ENCODE assay signal across 24 cellular contexts in the genomic region with DNA sequence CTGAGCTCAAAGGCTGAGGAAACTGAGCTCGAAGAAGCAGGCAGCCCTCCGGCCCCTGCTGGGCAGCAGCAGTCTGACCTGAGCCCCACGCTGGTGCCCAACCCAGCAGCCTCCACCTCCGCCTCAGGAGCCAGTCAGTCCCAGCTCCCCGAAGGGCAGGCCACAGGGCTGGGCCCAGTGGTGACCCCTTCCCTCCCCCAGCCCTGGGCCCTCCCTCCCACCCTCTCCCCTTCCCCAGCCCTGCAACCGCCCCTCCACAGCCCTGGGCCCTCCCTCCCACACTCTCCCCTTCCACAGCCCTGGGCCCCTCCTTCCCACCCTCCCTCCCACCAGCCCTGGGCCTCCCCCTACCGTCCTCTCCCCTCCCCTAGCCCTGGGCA.
DNase-seq lines count a peak whose midpoint lies in the region; ATAC-seq, FAIRE-seq and TF ChIP-seq lines count a peak whose summit lies in the region.
"Had no signal": no experiment of that assay in that cellular context is flagged by ENCODE, and none has a peak within 500 bp of the region (broad histone marks: within the 10 kb centered on the region; RNA-seq: fewer than 3 reads in every experiment).

No MANE protein-coding gene starts in this region.

- WGBS in H1 (ENCODE audit: extremely low coverage in 1 of 2, insufficient coverage in 1 of 2, insufficient read length in 1 of 2, insufficient replicate concordance in 2 of 2, low coverage in 1 of 2, low lambda C conversion rate in 2 of 2, missing lambda C conversion rate in 1 of 2), 2 experiments = 63% methylated on average over 4 of the region's 7 CpGs; no CpG with 5 or more reads in 1 of the 2 experiments
- WGBS in neuronal stem cell (ENCODE audit: extremely low coverage in 2 of 2, insufficient read length in 2 of 2, insufficient replicate concordance in 1 of 2), 2 donors = no CpG with 5 or more reads among the region's 7 CpGs

- H2AK5ac ChIP-seq in H1 (ENCODE audit: low read depth, low read length) = no peak overlapping the region
- H2AK5ac ChIP-seq in neuronal stem cell (ENCODE audit: low read depth, low read length) = no peak overlapping the region

- H3K14ac ChIP-seq in H1 (ENCODE audit: insufficient read length) (peak overlapping the region; percentile 80), neuronal stem cell (ENCODE audit: low read length) (peak overlapping the region; percentile 71)

- H3K4me2 ChIP-seq in H1 (ENCODE audit: insufficient read depth in 1 of 2, low read depth in 2 of 2, low read length in 2 of 2) = peak overlapping the region in 1 of 2 experiments; percentile 46; a peak in 1 of 4 replicates
- no peak overlapping the region for H3K4me2 ChIP-seq in neuronal stem cell (ENCODE audit: insufficient read depth, low read length, poor library complexity, severe bottlenecking)
- H3K4me2 ChIP-seq: BLaER1, SK-N-SH had no signal

- H2BK120ac ChIP-seq in H1 (replicated peaks; ENCODE audit: low read depth, low read length) (no peak overlapping the region), neuronal stem cell (ENCODE audit: low read depth, low read length) (no peak overlapping the region)

- CTCF ChIA-PET in H1 (lab: Charles Lee; ENCODE audit: partially characterized antibody) = interaction anchor here (1.3 kb wide), 1 partner anchor 12 kb away, joined by 5 read pairs; no protein-coding TSS in a partner anchor

- no peak overlapping the region for H3K23ac ChIP-seq in H1 (ENCODE audit: insufficient read length)
- H3K23ac ChIP-seq in neuronal stem cell (ENCODE audit: low read depth, low read length, poor library complexity) = no peak overlapping the region

- peak; percentile 20 for ATAC-seq in stimulated activated naive CD8-positive, alpha-beta T cell treated with anti-CD3 and anti-CD28 coated beads, Interleukin-15, amount 100 ng/mL, for 72 hours
- no peak for ATAC-seq in stimulated activated naive CD8-positive, alpha-beta T cell treated with anti-CD3 and anti-CD28 coated beads, Interleukin-15, Interleukin-2, amounts not matched to agents 100 U/mL and 50 U/mL, for 24 hours
- ATAC-seq in HG03378 (IDR thresholded peaks at IDR 0.05; ENCODE audit: unreplicated experiment) = no peak
- ATAC-seq: GM12878, HCT116 had no signal

- peak overlapping the region; percentile 75 for H4K91ac ChIP-seq in H1 (replicated peaks; ENCODE audit: insufficient read length, low read length)
- no peak overlapping the region for H4K91ac ChIP-seq in neuronal stem cell (ENCODE audit: low read depth, low read length, poor library complexity)

- H2AFZ ChIP-seq in H1 (ENCODE audit: low read length) (no peak overlapping the region), neuronal stem cell (ENCODE audit: low read length) (no peak overlapping the region)
- H2AFZ ChIP-seq: GM23248 had no signal

- peak overlapping the region; percentile 81; the same call in 1 of the 2 replicates for H2BK5ac ChIP-seq in H1 (ENCODE audit: low read depth, low read length)
- no peak overlapping the region for H2BK5ac ChIP-seq in neuronal stem cell (ENCODE audit: low read length)

- H4K5ac ChIP-seq in H1 (ENCODE audit: insufficient read length, low read depth, low read length) = peak overlapping the region; percentile 44

- 0 out of 2 replicates have a peak overlapping the region, but pooled peaks have one; percentile 90 for H2BK20ac ChIP-seq in H1 (ENCODE audit: low read length)

- H3K56ac ChIP-seq in H1 (replicated peaks; ENCODE audit: insufficient read length, low read depth, low read length) = no peak overlapping the region

- no peak for TF ChIP-seq POLR2A in H1 (IDR thresholded peaks at IDR 0.05; ENCODE audit: control extremely low read depth in 1 of 2, low read depth in 2 of 2, low read length in 2 of 2)

- H3K9ac ChIP-seq in H1 (replicated peaks in 1 of 4; ENCODE audit: extremely low read depth in 1 of 4, low read depth in 3 of 4, low read length in 3 of 4) (no peak overlapping the region), neuronal stem cell (ENCODE audit: low read depth, low read length, poor library complexity) (no peak overlapping the region)
- H3K9ac ChIP-seq: BLaER1, GM23248, SK-N-SH had no signal

- no peak for TF ChIP-seq CTCF in H1 (IDR thresholded peaks at IDR 0.05; ENCODE audit: control extremely low read depth in 1 of 3, insufficient read depth in 1 of 3, low read depth in 1 of 3, low read length in 3 of 3)

- H3K27ac Mint-ChIP-seq in stimulated activated naive CD8-positive, alpha-beta T cell treated with anti-CD3 and anti-CD28 coated beads, Interleukin-15, amount 100 ng/mL, for 72 hours = no peak overlapping the region
- H3K27ac Mint-ChIP-seq: CD4-positive, alpha-beta memory T cell had no signal

- no peaks in the 10 kb centered on the region for H3K9me3 Mint-ChIP-seq in stimulated activated naive CD8-positive, alpha-beta T cell treated with anti-CD3 and anti-CD28 coated beads, Interleukin-15, amount 100 ng/mL, for 72 hours

- peaks cover 35% of the 10 kb centered on the region for H3K27me3 Mint-ChIP-seq in stimulated activated naive CD8-positive, alpha-beta T cell treated with anti-CD3 and anti-CD28 coated beads, Interleukin-15, amount 100 ng/mL, for 72 hours

- H4K8ac ChIP-seq in H1 (ENCODE audit: extremely low read depth, insufficient read depth, low read length) = peak overlapping the region; percentile 79; the same call in 1 of the 2 replicates
- H4K8ac ChIP-seq in neuronal stem cell (ENCODE audit: low read depth, low read length) = no peak overlapping the region

- H3K27ac ChIP-seq in H1 (ENCODE audit: low read depth, low read length) (no peak overlapping the region), neuronal stem cell (replicated peaks; ENCODE audit: low read length) (no peak overlapping the region)
- H3K27ac ChIP-seq: BLaER1, GM23248 had no signal

- no peak for DNase-seq in stimulated activated naive CD8-positive, alpha-beta T cell treated with anti-CD3 and anti-CD28 coated beads, Interleukin-15, amount 100 ng/mL, for 72 hours
- no peak for DNase-seq in stimulated activated naive CD8-positive, alpha-beta T cell treated with anti-CD3 and anti-CD28 coated beads, Interleukin-15, Interleukin-2, amounts not matched to agents 100 U/mL and 50 U/mL, for 24 hours
- DNase-seq in H1 (ENCODE audit: low read depth in 1 of 2, low spot score in 2 of 2) (peak in 1 of 2 experiments; percentile 48), neuronal stem cell (ENCODE audit: low spot score) (no peak), activated T-cell treated with anti-CD3 and anti-CD28 coated beads for 4 hours (no peak), GDM1 (lab: John Stamatoyannopoulos, UW) (no peak)
- DNase-seq: CD4-positive, alpha-beta memory T cell; DMS 273 treated with DMSO at 0.1 percent for 48 hours; DMS79 treated with DMSO at 0.1 percent for 48 hours; GM23248; Kasumi-1; NCI-H1417; NCI-H1694 treated with DMSO at 0.1 percent for 48 hours; NCI-H2081 treated with DMSO at 0.1 percent for 48 hours; NCI-H2171 treated with DMSO at 0.1 percent for 48 hours; NCI-H524 treated with DMSO at 0.1 percent for 48 hours; NCI-H82; SIG-M5; SK-N-SH had no signal

- no peaks in the 10 kb centered on the region for H3K36me3 ChIP-seq in H1 (ENCODE audit: control insufficient read depth in 2 of 4, insufficient read depth in 4 of 4, low read length in 3 of 4)
- H3K36me3 ChIP-seq in neuronal stem cell (replicated peaks in 1 of 2; ENCODE audit: control insufficient read depth in 2 of 2, insufficient read depth in 2 of 2, low read length in 2 of 2) = no peaks in the 10 kb centered on the region
- H3K36me3 ChIP-seq: BLaER1 had no signal

- H3K79me2 ChIP-seq in H1 (ENCODE audit: control insufficient read depth in 1 of 2, insufficient read depth in 2 of 2, low read length in 2 of 2) = no peaks in the 10 kb centered on the region

- H3K4ac ChIP-seq in H1 (replicated peaks; ENCODE audit: insufficient read length, low read depth, low read length) = no peak overlapping the region
- no peak overlapping the region for H3K4ac ChIP-seq in neuronal stem cell (ENCODE audit: low read length)

- H2BK15ac ChIP-seq in H1 (ENCODE audit: low read length) (no peak overlapping the region), neuronal stem cell (ENCODE audit: low read length) (no peak overlapping the region)

- no peak overlapping the region for H3K4me3 ChIP-seq in H1 (ENCODE audit: extremely low read depth in 1 of 4, insufficient read depth in 2 of 4, low read depth in 3 of 4, low read length in 4 of 4)
- H3K4me3 ChIP-seq in neuronal stem cell (ENCODE audit: low read length in 2 of 2) = peak overlapping the region in 1 of 2 donors; percentile 60
- H3K4me3 ChIP-seq: BLaER1, GM12878, GM23248 had no signal

- FAIRE-seq in H1 (lab: Jason Lieb, UNC) = no peak
- FAIRE-seq: GM12878 had no signal

- peak overlapping the region; percentile 62 for H3K18ac ChIP-seq in H1 (ENCODE audit: extremely low read depth, low read length)
- H3K18ac ChIP-seq in neuronal stem cell (ENCODE audit: low read length) = peak overlapping the region; percentile 83

- H3K4me1 ChIP-seq in H1 (replicated peaks in 1 of 4; ENCODE audit: control insufficient read depth in 3 of 4, insufficient read depth in 4 of 4, low read length in 3 of 4) (peaks cover 5 to 33% (median 15%) of the 10 kb centered on the region in 4 experiments), neuronal stem cell (ENCODE audit: control insufficient read depth in 2 of 2, insufficient read depth in 1 of 2, low read depth in 1 of 2, low read length in 2 of 2) (peaks cover 6 to 8% of the 10 kb centered on the region in 2 donors)
- H3K4me1 ChIP-seq: BLaER1 had no signal

- H2BK12ac ChIP-seq in H1 (ENCODE audit: low read depth, low read length) (peak overlapping the region; percentile 1; the same call in 1 of the 2 replicates), neuronal stem cell (ENCODE audit: low read length) (no peak overlapping the region)

- no peaks in the 10 kb centered on the region for H3K4me1 Mint-ChIP-seq in stimulated activated naive CD8-positive, alpha-beta T cell treated with anti-CD3 and anti-CD28 coated beads, Interleukin-15, amount 100 ng/mL, for 72 hours
- H3K4me1 Mint-ChIP-seq: CD4-positive, alpha-beta memory T cell had no signal

- H3K4me3 Mint-ChIP-seq in stimulated activated naive CD8-positive, alpha-beta T cell treated with anti-CD3 and anti-CD28 coated beads, Interleukin-15, amount 100 ng/mL, for 72 hours = no peak overlapping the region
- H3K4me3 Mint-ChIP-seq: CD4-positive, alpha-beta memory T cell had no signal

- H3K79me1 ChIP-seq in H1 (ENCODE audit: low read depth, low read length) (no peaks in the 10 kb centered on the region; the same call in 1 of the 2 replicates), neuronal stem cell (ENCODE audit: low read depth, low read length) (no peaks in the 10 kb centered on the region)

- no peaks in the 10 kb centered on the region for H3K9me3 ChIP-seq in H1 (ENCODE audit: insufficient read depth in 2 of 2, low read depth in 1 of 2, low read length in 1 of 2)
- no peaks in the 10 kb centered on the region for H3K9me3 ChIP-seq in neuronal stem cell (replicated peaks in 1 of 2; ENCODE audit: control insufficient read depth in 2 of 2, insufficient read depth in 1 of 2, low read depth in 1 of 2, low read length in 2 of 2)
- H3K9me3 ChIP-seq: BLaER1, Caco-2, SK-N-SH had no signal

- H3K27me3 ChIP-seq in H1 (replicated peaks in 1 of 4; ENCODE audit: control insufficient read depth in 3 of 4, extremely low read depth in 1 of 4, insufficient read depth in 3 of 4, low read length in 3 of 4) (no peaks in the 10 kb centered on the region; a peak in 1 of 7 replicates), neuronal stem cell (ENCODE audit: control insufficient read depth in 3 of 3, insufficient read depth in 3 of 3, low read depth in 1 of 3, low read length in 3 of 3) (no peaks in the 10 kb centered on the region)
- H3K27me3 ChIP-seq: BLaER1 had no signal

- TF ChIP-seq EP300 in H1 (IDR thresholded peaks at IDR 0.05; ENCODE audit: borderline replicate concordance in 1 of 2, low read depth in 2 of 2, low read length in 2 of 2) = no peak

- peaks cover 2% of the 10 kb centered on the region in 2 experiments for H4K20me1 ChIP-seq in H1 (replicated peaks in 1 of 2; ENCODE audit: control insufficient read depth in 1 of 2, insufficient read depth in 2 of 2, low read length in 2 of 2)
- H4K20me1 ChIP-seq: BLaER1 had no signal

- H3K23me2 ChIP-seq in H1 (ENCODE audit: low read depth, low read length) = no peaks in the 10 kb centered on the region

- POLR2A ChIA-PET in H1 (lab: Charles Lee; ENCODE audit: partially characterized antibody) = interaction anchor here (0.7 kb wide), 2 partner anchors 13 to 146 kb away, joined by 3 to 5 read pairs; no protein-coding TSS in a partner anchor

- TF ChIP-seq RAD21 in H1 (IDR thresholded peaks at IDR 0.05 in 1 of 2, conservative IDR thresholded peaks at IDR 0.05 in 1 of 2; ENCODE audit: low read depth in 2 of 2, low read length in 2 of 2) = no peak
